In genomic region chr13:21124853-21125252, GRCh38 we compare ENCODE assay signal across 7 cellular contexts. TPM values are rescaled to one million over a fixed set of nuclear protein-coding genes. Genes with fewer than 3 reads are reported as not detected.
DNase-seq lines count a peak whose midpoint lies in the region; ATAC-seq and TF ChIP-seq lines count a peak whose summit lies in the region.

No MANE protein-coding gene starts in this region.

- peaks cover 2% of the 10 kb centered on the region for H3K27me3 Mint-ChIP-seq in activated CD8-positive, alpha-beta T cell treated with anti-CD3 and anti-CD28 coated beads, Interleukin-2, amount 10 ng/mL, durations not matched to agents 7 days and 5 days (ENCODE audit: low read depth)

- H3K9me3 ChIP-seq in HEK293 (ENCODE audit: control insufficient read depth, insufficient read depth, low read depth, low read length) = no peaks in the 10 kb centered on the region

- H3K4me1 Mint-ChIP-seq in activated CD8-positive, alpha-beta T cell treated with anti-CD3 and anti-CD28 coated beads, Interleukin-2, amount 10 ng/mL, durations not matched to agents 7 days and 5 days (ENCODE audit: low read depth) = no peaks in the 10 kb centered on the region

- H3K27ac Mint-ChIP-seq in activated CD8-positive, alpha-beta T cell treated with anti-CD3 and anti-CD28 coated beads, Interleukin-2, amount 10 ng/mL, durations not matched to agents 7 days and 5 days = no peak overlapping the region

- H3K9me3 Mint-ChIP-seq in activated CD8-positive, alpha-beta T cell treated with anti-CD3 and anti-CD28 coated beads, Interleukin-2, amount 10 ng/mL, durations not matched to agents 7 days and 5 days (ENCODE audit: insufficient read depth) = no peaks in the 10 kb centered on the region

- no peak overlapping the region for H3K4me3 Mint-ChIP-seq in activated CD8-positive, alpha-beta T cell treated with anti-CD3 and anti-CD28 coated beads, Interleukin-2, amount 10 ng/mL, durations not matched to agents 7 days and 5 days

- H3K4me3 ChIP-seq in HEK293 (ENCODE audit: low read depth, low read length) (no peak overlapping the region), cardiac fibroblast (replicated peaks in 1 of 2; ENCODE audit: low read depth in 2 of 2, low read length in 2 of 2) (no peak overlapping the region)

- POLR2A ChIA-PET in HEK293 (lab: Yijun Ruan, JAX) = interaction anchor here (0.5 to 0.9 kb wide), 2 partner anchors 52 to 59 kb away, joined by 3 to 5 read pairs; partner anchors contain the start of genes MRPL57 and SKA3
- POLR2A ChIA-PET in activated CD8-positive, alpha-beta T cell treated with anti-CD3 and anti-CD28 coated beads, Interleukin-2, amount 10 ng/mL, durations not matched to agents 7 days and 5 days (lab: Charles Lee) = no interaction called here

- H3K27ac ChIP-seq in HEK293 (ENCODE audit: extremely low read depth, low read depth, low read length) = no peak overlapping the region

- CTCF ChIA-PET in HEK293 (lab: Yijun Ruan, JAX) = interaction anchor here (0.6 kb wide), 1 partner anchor 14 kb away, joined by 5 read pairs; no protein-coding TSS in a partner anchor
- CTCF ChIA-PET in activated CD8-positive, alpha-beta T cell treated with anti-CD3 and anti-CD28 coated beads, Interleukin-2, amount 10 ng/mL, durations not matched to agents 7 days and 5 days (lab: Charles Lee) = no interaction called here

- no peak for ATAC-seq in GM18519 (IDR thresholded peaks at IDR 0.05; ENCODE audit: low FRiP score, unreplicated experiment)
- no peak for ATAC-seq in activated CD8-positive, alpha-beta T cell treated with anti-CD3 and anti-CD28 coated beads, Interleukin-2, amount 10 ng/mL, durations not matched to agents 7 days and 5 days

- H3K36me3 ChIP-seq in HEK293 (ENCODE audit: control insufficient read depth in 2 of 2, insufficient read depth in 1 of 2, low read length in 2 of 2) = no peaks in the 10 kb centered on the region

- DNase-seq in NCI-H2227 (lab: John Stamatoyannopoulos, UW; ENCODE audit: unreplicated experiment) = peak; percentile 89
- DNase-seq in cardiac fibroblast (ENCODE audit: low read depth in 2 of 2) = peak; percentile 43 to 75
- peak; percentile 39 for DNase-seq in pulmonary artery endothelial cell (ENCODE audit: low read depth, low spot score)
- DNase-seq in RKO (ENCODE audit: low spot score) = no peak
- DNase-seq in activated CD8-positive, alpha-beta T cell treated with anti-CD3 and anti-CD28 coated beads, Interleukin-2, amount 10 ng/mL, durations not matched to agents 7 days and 5 days = no peak

- no peaks in the 10 kb centered on the region for H3K4me1 ChIP-seq in HEK293 (ENCODE audit: control insufficient read depth, insufficient read depth, low read length)

- TF ChIP-seq CTCF in HEK293 (tag by site-specific recombination; IDR thresholded peaks at IDR 0.05) = no peak
- TF ChIP-seq CTCF in cardiac fibroblast (IDR thresholded peaks at IDR 0.05; ENCODE audit: low read depth, low read length) = no peak

- no peaks in the 10 kb centered on the region for H3K36me3 Mint-ChIP-seq in activated CD8-positive, alpha-beta T cell treated with anti-CD3 and anti-CD28 coated beads, Interleukin-2, amount 10 ng/mL, durations not matched to agents 7 days and 5 days (ENCODE audit: low read depth)

TF ChIP-seq in HEK293, 187 proteins besides CTCF, POLR2A, EP300 and RAD21 (continues in another document):
- TF ChIP-seq PATZ1 (tag by site-specific recombination; IDR thresholded peaks at IDR 0.05) (0 out of 2 replicates have a peak, but pooled peaks have one; percentile 28), ZBTB6 (tag by site-specific recombination; IDR thresholded peaks at IDR 0.05) (no peak), ZNF660 (tag by site-specific recombination; IDR thresholded peaks at IDR 0.05) (peak; percentile 79; the same call in 1 of the 2 replicates), AEBP2 (tag by site-specific recombination; IDR thresholded peaks at IDR 0.05; ENCODE audit: borderline replicate concordance) (no peak), KLF10 (tag by site-specific recombination; IDR thresholded peaks at IDR 0.05) (no peak), BCL6B (tag by site-specific recombination; IDR thresholded peaks at IDR 0.05) (no peak), ZNF449 (tag by site-specific recombination; IDR thresholded peaks at IDR 0.05) (no peak), ZNF768 (tag by site-specific recombination; IDR thresholded peaks at IDR 0.05) (no peak), GFI1B (tag by site-specific recombination; IDR thresholded peaks at IDR 0.05) (no peak), MYNN (tag by site-specific recombination; IDR thresholded peaks at IDR 0.05; ENCODE audit: borderline replicate concordance) (no peak)

RNA-seq across cellular contexts. Expression of gene SAP18, which starts 15.1 kb away (rescaled TPM):
- 37.1 and 45.0 TPM in 2 replicates for total RNA-seq in pulmonary artery endothelial cell
- 100 to 1,000 TPM; 218 to 225 TPM for total RNA-seq in activated CD8-positive, alpha-beta T cell treated with anti-CD3 and anti-CD28 coated beads, Interleukin-2, amount 10 ng/mL, durations not matched to agents 7 days and 5 days

RNA-seq across cellular contexts. Expression of gene SKA3, which starts 51.5 kb away (rescaled TPM):
- total RNA-seq in pulmonary artery endothelial cell = 4.9 and 10.7 TPM in 2 replicates
- 10 to 100 TPM; 51.0 to 52.5 TPM for total RNA-seq in activated CD8-positive, alpha-beta T cell treated with anti-CD3 and anti-CD28 coated beads, Interleukin-2, amount 10 ng/mL, durations not matched to agents 7 days and 5 days

RNA-seq across cellular contexts. Expression of gene MRPL57, which starts 51.6 kb away (rescaled TPM):
- total RNA-seq in pulmonary artery endothelial cell = 23.5 and 31.0 TPM in 2 replicates
- 10 to 100 TPM; 22.5 to 24.0 TPM for total RNA-seq in activated CD8-positive, alpha-beta T cell treated with anti-CD3 and anti-CD28 coated beads, Interleukin-2, amount 10 ng/mL, durations not matched to agents 7 days and 5 days

Comparison
In these comparisons a context has a peak if more than half of its experiments do, and no peak if none do; other contexts are left out.
1. DNase-seq: peak in NCI-H2227 (single experiment), cardiac fibroblast (2 of 2) and pulmonary artery endothelial cell (single experiment); none in RKO (single experiment) and activated CD8-positive, alpha-beta T cell treated with anti-CD3 and anti-CD28 coated beads, Interleukin-2, amount 10 ng/mL, durations not matched to agents 7 days and 5 days (single experiment).